In genomic region chr2:210310550-210310949, GRCh38 we compare ENCODE assay signal across 7 cellular contexts. TPM values are rescaled to one million over a fixed set of nuclear protein-coding genes. Genes with fewer than 3 reads are reported as not detected.
"Had no signal": no experiment of that assay in that cellular context is flagged by ENCODE, and none has a peak within 500 bp of the region (broad histone marks: within the 10 kb centered on the region; RNA-seq: fewer than 3 reads in every experiment).

No MANE protein-coding gene starts in this region.

- H3K4me3 ChIP-seq: GM23338, K562 had no signal

- DNase-seq: H9, HCEC 1CT, IMR-90 had no signal

- ATAC-seq: GM23338, K562 had no signal

RNA-seq across cellular contexts. Expression of gene MYL1, which starts 4.4 kb away (rescaled TPM):
- total RNA-seq: GM23338, H1, H9, HT-29, IMR-90, K562 had no signal
- polyA plus RNA-seq: GM23338, H1, IMR-90, K562 had no signal
